In genomic region chr10:14131261-14131960, GRCh38 we compare ENCODE assay signal across 1 cellular context.
TF ChIP-seq lines count a peak whose summit lies in the region.

No MANE protein-coding gene starts in this region.

TF ChIP-seq in K562, 482 proteins besides CTCF, POLR2A, EP300 and RAD21 (continued from another document):
- no peak for TF ChIP-seq ZBTB5 (IDR thresholded peaks at IDR 0.05)
- no peak for TF ChIP-seq TCF7 (IDR thresholded peaks at IDR 0.05; ENCODE audit: borderline replicate concordance)
- no peak for TF ChIP-seq DDX20 (tag; IDR thresholded peaks at IDR 0.05; ENCODE audit: low read depth)
- TF ChIP-seq BCOR (IDR thresholded peaks at IDR 0.05): no peak
- TF ChIP-seq TOE1 (IDR thresholded peaks at IDR 0.05; ENCODE audit: borderline replicate concordance): no peak
- no peak for TF ChIP-seq TOE1 (CRISPR knock-in tag; IDR thresholded peaks at IDR 0.05; ENCODE audit: borderline replicate concordance, low read depth)
- TF ChIP-seq PURB (CRISPR knock-in tag; IDR thresholded peaks at IDR 0.05; ENCODE audit: low read depth): no peak
- no peak for TF ChIP-seq ZNF12 (CRISPR knock-in tag; IDR thresholded peaks at IDR 0.05)
- TF ChIP-seq ELK3 (CRISPR knock-in tag; IDR thresholded peaks at IDR 0.05): no peak
- TF ChIP-seq SMARCB1 (IDR thresholded peaks at IDR 0.05; ENCODE audit: insufficient read length, low read depth): no peak
- peak; percentile 23; the same call in 1 of the 2 replicates for TF ChIP-seq ZNF316 (IDR thresholded peaks at IDR 0.05)
- TF ChIP-seq ZNF57 (CRISPR knock-in tag; IDR thresholded peaks at IDR 0.05): no peak
- no peak for TF ChIP-seq GABPA (tag; conservative IDR thresholded peaks at IDR 0.05; ENCODE audit: low read depth)
- TF ChIP-seq JUNB (CRISPR knock-in tag; conservative IDR thresholded peaks at IDR 0.05): no peak
- no peak for TF ChIP-seq ETS1 (conservative IDR thresholded peaks at IDR 0.05; ENCODE audit: control insufficient read depth, low read depth, low read length)
